In genomic region chr11:118529584-118530175, GRCh38 we compare ENCODE assay signal across 10 cellular contexts. TPM values are rescaled to one million over a fixed set of nuclear protein-coding genes. Genes with fewer than 3 reads are reported as not detected.
DNase-seq lines count a peak whose midpoint lies in the region; ATAC-seq, FAIRE-seq and TF ChIP-seq lines count a peak whose summit lies in the region.
"Had no signal": no experiment of that assay in that cellular context is flagged by ENCODE, and none has a peak within 500 bp of the region (broad histone marks: within the 10 kb centered on the region; RNA-seq: fewer than 3 reads in every experiment).

No MANE protein-coding gene starts in this region.

- H3K36me3 ChIP-seq in CD8-positive, alpha-beta T cell (ENCODE audit: insufficient read depth, low read length) = no peaks in the 10 kb centered on the region
- H3K36me3 ChIP-seq in MM.1S (replicated peaks; ENCODE audit: insufficient read depth, low read length) (no peaks in the 10 kb centered on the region), osteoblast (ENCODE audit: insufficient read depth, low read length) (peaks cover 9% of the 10 kb centered on the region)

- no peak for DNase-seq in CD8-positive, alpha-beta T cell
- DNase-seq in MM.1S (no peak), osteoblast (ENCODE audit: insufficient read length, low spot score, missing footprints) (peak; percentile 86), RCC 7860 (ENCODE audit: low spot score) (no peak), SKM-1 (lab: John Stamatoyannopoulos, UW; ENCODE audit: unreplicated experiment) (no peak), NCI-H1048 (lab: John Stamatoyannopoulos, UW) (no peak)
- DNase-seq in effector memory CD8-positive, alpha-beta T cell = no peak
- DNase-seq: activated effector memory CD4-positive, alpha-beta T cell treated with Interleukin-2 at 50 U/mL for 16 hours; NCI-H1436 treated with DMSO at 0.1 percent for 48 hours had no signal

- H3K27ac ChIP-seq in CD8-positive, alpha-beta T cell (ENCODE audit: low read depth, low read length) = no peak overlapping the region
- H3K27ac ChIP-seq in MM.1S (ENCODE audit: low read length) (no peak overlapping the region), osteoblast (ENCODE audit: low read depth, low read length) (no peak overlapping the region)

- H3K4me3 Mint-ChIP-seq in CD8-positive, alpha-beta T cell = peak overlapping the region; percentile 98
- H3K4me3 Mint-ChIP-seq in effector memory CD8-positive, alpha-beta T cell = peak overlapping the region; percentile 84 to 88

- no peaks in the 10 kb centered on the region for H3K9me3 ChIP-seq in CD8-positive, alpha-beta T cell (ENCODE audit: low read length)
- H3K9me3 ChIP-seq in MM.1S (replicated peaks; ENCODE audit: insufficient read depth, low read length) = no peaks in the 10 kb centered on the region
- no peaks in the 10 kb centered on the region for H3K9me3 ChIP-seq in osteoblast (ENCODE audit: low read depth, low read length)

- no peaks in the 10 kb centered on the region for H3K79me2 ChIP-seq in MM.1S (ENCODE audit: low read length)
- no peaks in the 10 kb centered on the region for H3K79me2 ChIP-seq in osteoblast (ENCODE audit: insufficient read depth, low read length)

- peaks cover 24% of the 10 kb centered on the region for H3K4me1 ChIP-seq in CD8-positive, alpha-beta T cell (ENCODE audit: insufficient read depth, low read length)
- peaks cover 3% of the 10 kb centered on the region; the same call in 1 of the 2 replicates for H3K4me1 ChIP-seq in MM.1S (ENCODE audit: low read length)
- H3K4me1 ChIP-seq in osteoblast (ENCODE audit: insufficient read depth, low read length) = peaks cover 11% of the 10 kb centered on the region

- peaks cover 20% of the 10 kb centered on the region for H3K36me3 Mint-ChIP-seq in CD8-positive, alpha-beta T cell
- peaks cover 7% of the 10 kb centered on the region for H3K36me3 Mint-ChIP-seq in effector memory CD8-positive, alpha-beta T cell (ENCODE audit: insufficient read depth)

- H3K9me2 ChIP-seq in MM.1S (replicated peaks; ENCODE audit: insufficient read depth, low read length) = no peaks in the 10 kb centered on the region

- intact Hi-C loops in CD8-positive, alpha-beta T cell (cut with DNase I, micrococcal nuclease) = loop anchor here in 1 of 2 experiments (2.0 kb wide), 1 partner anchor 37 kb away; no protein-coding TSS in a partner anchor

- H3K27ac Mint-ChIP-seq in CD8-positive, alpha-beta T cell = peak overlapping the region; percentile 77
- H3K27ac Mint-ChIP-seq in effector memory CD8-positive, alpha-beta T cell = peak overlapping the region in 1 of 2 donors; percentile 80

- H3K4me2 ChIP-seq in MM.1S (ENCODE audit: low read depth, low read length) (peak overlapping the region; percentile 81; the same call in 1 of the 2 replicates), osteoblast (ENCODE audit: insufficient read depth, low read length) (peak overlapping the region; percentile 78)

- no peaks in the 10 kb centered on the region for H3F3A ChIP-seq in MM.1S (ENCODE audit: insufficient read depth, low read length)

- H3K9ac ChIP-seq in MM.1S (ENCODE audit: low read length) = no peak overlapping the region

- CTCF ChIA-PET in CD8-positive, alpha-beta T cell (lab: Charles Lee) = no interaction called here

- TF ChIP-seq CTCF in CD8-positive, alpha-beta T cell (IDR thresholded peaks at IDR 0.05) = no peak
- no peak for TF ChIP-seq CTCF in MM.1S (IDR thresholded peaks at IDR 0.05; ENCODE audit: low read length)
- no peak for TF ChIP-seq CTCF in osteoblast (IDR thresholded peaks at IDR 0.05; ENCODE audit: extremely low read depth, low read depth, low read length)

- H2AFZ ChIP-seq in MM.1S (ENCODE audit: low read length) (no peak overlapping the region), osteoblast (ENCODE audit: low read length) (no peak overlapping the region)

- POLR2A ChIA-PET in CD8-positive, alpha-beta T cell (lab: Charles Lee) = interaction anchor here (0.9 to 1.4 kb wide), 4 partner anchors 8 to 41 kb away, joined by 3 to 5 read pairs (median 4); no protein-coding TSS in a partner anchor

- peaks cover 40% of the 10 kb centered on the region for H3K4me1 Mint-ChIP-seq in CD8-positive, alpha-beta T cell (ENCODE audit: low read depth)
- peaks cover 27 to 30% of the 10 kb centered on the region in 2 donors for H3K4me1 Mint-ChIP-seq in effector memory CD8-positive, alpha-beta T cell (ENCODE audit: low read depth in 2 of 2)

- H3K4me3 ChIP-seq in CD8-positive, alpha-beta T cell (ENCODE audit: low read depth, low read length) = peak overlapping the region; percentile 99
- H3K4me3 ChIP-seq in MM.1S (ENCODE audit: low read length) (no peak overlapping the region), osteoblast (ENCODE audit: insufficient read depth, low read length) (peak overlapping the region; percentile 83)

- no peaks in the 10 kb centered on the region for H3K27me3 ChIP-seq in CD8-positive, alpha-beta T cell (ENCODE audit: insufficient read depth, low read length)
- H3K27me3 ChIP-seq in MM.1S (replicated peaks; ENCODE audit: insufficient read depth, low read length) = peaks cover 23% of the 10 kb centered on the region; the same call in 1 of the 2 replicates
- H3K27me3 ChIP-seq in osteoblast (ENCODE audit: insufficient read depth, low read length) = no peaks in the 10 kb centered on the region

- no peaks in the 10 kb centered on the region for H3K9me3 Mint-ChIP-seq in CD8-positive, alpha-beta T cell
- H3K9me3 Mint-ChIP-seq in effector memory CD8-positive, alpha-beta T cell = no peaks in the 10 kb centered on the region

- no peak for ATAC-seq in CD8-positive, alpha-beta T cell
- no peak for ATAC-seq in effector memory CD8-positive, alpha-beta T cell (replicated peaks)
- no peak for ATAC-seq in esophagus mucosa

- H4K20me1 ChIP-seq in MM.1S (ENCODE audit: insufficient read depth, low read length) (no peaks in the 10 kb centered on the region), osteoblast (ENCODE audit: insufficient read depth, low read length) (no peaks in the 10 kb centered on the region)

- FAIRE-seq in RCC 7860 (lab: Jason Lieb, UNC) = no peak

- no peaks in the 10 kb centered on the region for H3K27me3 Mint-ChIP-seq in CD8-positive, alpha-beta T cell (ENCODE audit: low read depth)
- no peaks in the 10 kb centered on the region for H3K27me3 Mint-ChIP-seq in effector memory CD8-positive, alpha-beta T cell

RNA-seq across cellular contexts. Expression of gene TMEM25, which starts 1.3 kb away (rescaled TPM):
- total RNA-seq in CD8-positive, alpha-beta T cell = 10 to 100 TPM; 11.3 to 14.0 TPM
- total RNA-seq in osteoblast = 10.1 and 11.2 TPM in 2 replicates
- total RNA-seq in esophagus mucosa = 8.3 TPM

RNA-seq across cellular contexts. Expression of gene TTC36, which starts 2.4 kb away (rescaled TPM):
- total RNA-seq in CD8-positive, alpha-beta T cell = under 1 TPM in 1 of 2 experiments, not detected in 1; 0.65 TPM
- total RNA-seq in osteoblast (1.1 and 1.2 TPM in 2 replicates), esophagus mucosa (not detected)

RNA-seq across cellular contexts. Expression of gene IFT46, which starts 36.1 kb away (rescaled TPM):
- 1 to 10 TPM; 4.8 to 5.6 TPM for total RNA-seq in CD8-positive, alpha-beta T cell
- total RNA-seq in osteoblast (31.8 and 37.7 TPM in 2 replicates), esophagus mucosa (14.6 TPM)

RNA-seq across cellular contexts. Expression of gene ARCN1, which starts 42.5 kb away (rescaled TPM):
- total RNA-seq in CD8-positive, alpha-beta T cell = 10 to 100 TPM; 77.8 to 81.2 TPM
- total RNA-seq in osteoblast (162 and 172 TPM in 2 replicates), esophagus mucosa (71.7 TPM)
